ENCODE assay signal across 28 cellular contexts in the genomic region with DNA sequence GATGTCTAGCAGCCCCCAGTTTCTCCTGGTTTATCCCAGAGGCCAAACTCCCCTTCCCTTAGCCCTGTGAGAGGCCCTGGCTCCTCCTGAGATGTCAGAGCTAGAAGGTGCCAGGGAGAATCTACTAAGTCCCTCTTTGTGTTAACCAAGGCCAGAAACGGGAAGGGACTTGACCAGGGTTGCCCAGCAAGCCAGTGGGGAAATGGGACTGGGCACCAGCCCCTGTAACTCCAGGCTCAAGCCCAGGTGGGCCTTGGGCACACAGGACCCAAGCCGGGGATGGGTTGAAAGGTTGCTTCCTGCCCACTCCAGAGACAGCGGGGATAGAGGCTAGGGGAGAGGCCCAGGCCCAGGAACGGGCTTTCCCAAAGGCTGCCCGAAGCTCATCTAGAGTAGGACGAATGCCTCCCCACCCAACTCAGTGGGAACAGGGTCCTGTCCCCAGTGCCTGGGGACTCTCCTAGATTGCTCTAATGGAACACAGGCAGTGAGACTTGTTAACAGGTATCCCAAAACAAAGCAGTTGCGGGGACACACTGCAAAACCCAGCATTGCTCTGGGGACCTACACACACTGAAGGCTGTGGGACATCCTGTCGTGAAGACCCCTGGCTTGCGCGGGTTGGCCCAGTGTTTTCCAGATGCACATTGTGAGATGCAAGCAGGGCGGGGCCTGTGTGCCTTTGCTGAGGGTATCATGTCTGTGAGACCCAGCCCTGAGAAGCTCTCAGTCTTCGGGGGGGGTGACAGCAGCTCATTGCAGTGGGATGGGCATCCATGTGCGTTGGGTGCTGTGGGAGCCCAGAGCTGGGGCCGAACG.
"Had no signal": no experiment of that assay in that cellular context is flagged by ENCODE, and none has a peak within 500 bp of the region (broad histone marks: within the 10 kb centered on the region; RNA-seq: fewer than 3 reads in every experiment).

No MANE protein-coding gene starts in this region.

- DNase-seq: activated CD4-positive, alpha-beta T cell treated with anti-CD3 and anti-CD28 coated beads, Interleukin-2, amount 10 ng/mL, durations not matched to agents 24 days and 14 days; activated CD4-positive, alpha-beta T cell treated with anti-CD3 and anti-CD28 coated beads, Interleukin-2, amount 50 U/mL, for 4 hours; activated CD8-positive, alpha-beta memory T cell treated with anti-CD3 and anti-CD28 coated beads, Interleukin-2, amount 50 U/mL, for 48 hours; activated CD8-positive, alpha-beta T cell treated with anti-CD3 and anti-CD28 coated beads, Interleukin-2, amount 10 ng/mL, durations not matched to agents 7 days and 5 days; activated effector memory CD4-positive, alpha-beta T cell treated with Interleukin-2 at 50 U/mL for 16 hours; activated naive CD4-positive, alpha-beta T cell treated with anti-CD3 and anti-CD28 coated beads, Interleukin-2, amount 10 ng/mL, durations not matched to agents 7 days and 5 days; activated naive CD8-positive, alpha-beta T cell treated with anti-CD3 and anti-CD28 coated beads, Interleukin-2, amount 50 U/mL, for 24 hours; activated T-cell treated with anti-CD3 and anti-CD28 coated beads, Interleukin-2, amount 50 U/mL, for 48 hours; anterior cingulate cortex; central memory CD4-positive, alpha-beta T cell; MM.1S; MV-4-11; NCI-H1092; NCI-H1436 treated with DMSO at 0.1 percent for 48 hours; NCI-H1694 treated with DMSO at 0.1 percent for 48 hours; NCI-H2029; NCI-H345; NCI-H524 treated with DMSO at 0.1 percent for 48 hours; SHP77; SJCRH30; SK-N-SH had no signal

- H3K9me3 ChIP-seq: SJCRH30, SK-N-SH had no signal

- H3K27me3 Mint-ChIP-seq: activated CD4-positive, alpha-beta T cell treated with anti-CD3 and anti-CD28 coated beads, Interleukin-2, amount 10 ng/mL, durations not matched to agents 24 days and 14 days; activated naive CD8-positive, alpha-beta T cell; activated naive CD8-positive, alpha-beta T cell treated with anti-CD3 and anti-CD28 coated beads, Interleukin-2, amount 50 U/mL, for 24 hours had no signal

- H3K4me1 ChIP-seq: SJCRH30 had no signal

- H3K4me3 Mint-ChIP-seq: activated CD4-positive, alpha-beta T cell treated with anti-CD3 and anti-CD28 coated beads, Interleukin-2, amount 10 ng/mL, durations not matched to agents 24 days and 14 days; activated CD8-positive, alpha-beta T cell treated with anti-CD3 and anti-CD28 coated beads, Interleukin-2, amount 10 ng/mL, durations not matched to agents 7 days and 5 days; activated naive CD4-positive, alpha-beta T cell treated with anti-CD3 and anti-CD28 coated beads, Interleukin-2, amount 10 ng/mL, durations not matched to agents 7 days and 5 days; activated naive CD8-positive, alpha-beta T cell; activated naive CD8-positive, alpha-beta T cell treated with anti-CD3 and anti-CD28 coated beads, Interleukin-2, amount 50 U/mL, for 24 hours; brain; T-helper 1 cell treated with Interleukin-12 subunit alpha and Interleukin-12 subunit beta and Interleukin-4 antibody, amounts not matched to agents 30 μg/mL and 1 μg/mL, for 36 hours; T-helper 2 cell treated with Interferon-gamma antibody and Interleukin-4, amounts not matched to agents 5 μg/mL and 100 μg/mL, for 36 hours had no signal

- H3K4me1 Mint-ChIP-seq: activated naive CD8-positive, alpha-beta T cell treated with anti-CD3 and anti-CD28 coated beads, Interleukin-2, amount 50 U/mL, for 24 hours; brain had no signal

- H3K36me3 ChIP-seq: SJCRH30 had no signal

- H3K4me2 ChIP-seq: KMS-11, SK-N-SH had no signal

- H3K36me3 Mint-ChIP-seq: activated naive CD8-positive, alpha-beta T cell; brain had no signal

- H3K27ac Mint-ChIP-seq: activated CD4-positive, alpha-beta T cell treated with anti-CD3 and anti-CD28 coated beads, Interleukin-2, amount 10 ng/mL, durations not matched to agents 24 days and 14 days; activated CD8-positive, alpha-beta T cell treated with anti-CD3 and anti-CD28 coated beads, Interleukin-2, amount 10 ng/mL, durations not matched to agents 7 days and 5 days; activated naive CD4-positive, alpha-beta T cell treated with anti-CD3 and anti-CD28 coated beads, Interleukin-2, amount 10 ng/mL, durations not matched to agents 7 days and 5 days; activated naive CD8-positive, alpha-beta T cell; activated naive CD8-positive, alpha-beta T cell treated with anti-CD3 and anti-CD28 coated beads, Interleukin-2, amount 50 U/mL, for 24 hours; brain; T-helper 1 cell treated with Interleukin-12 subunit alpha and Interleukin-12 subunit beta and Interleukin-4 antibody, amounts not matched to agents 30 μg/mL and 1 μg/mL, for 36 hours; T-helper 2 cell treated with Interferon-gamma antibody and Interleukin-4, amounts not matched to agents 5 μg/mL and 100 μg/mL, for 36 hours had no signal

- H3K9ac ChIP-seq: KMS-11, SK-N-SH had no signal

- H3K4me3 ChIP-seq: SJCRH30 had no signal

- H3K27ac ChIP-seq: KMS-11, SJCRH30 had no signal

- ATAC-seq: activated CD8-positive, alpha-beta T cell treated with anti-CD3 and anti-CD28 coated beads, Interleukin-2, amount 10 ng/mL, durations not matched to agents 7 days and 5 days; activated naive CD8-positive, alpha-beta T cell treated with anti-CD3 and anti-CD28 coated beads, Interleukin-2, amount 50 U/mL, for 24 hours; Panc1 had no signal

- FAIRE-seq: TTC549 had no signal
